In genomic region chr15:67049351-67050044, GRCh38 we compare ENCODE assay signal across 12 cellular contexts. TPM values are rescaled to one million over a fixed set of nuclear protein-coding genes. Genes with fewer than 3 reads are reported as not detected.
A peak's percentile ranks its signal among the peaks of the same experiment; 100 is the strongest.
DNase-seq lines count a peak whose midpoint lies in the region; FAIRE-seq and TF ChIP-seq lines count a peak whose summit lies in the region.
"Had no signal": no experiment of that assay in that cellular context is flagged by ENCODE, and none has a peak within 500 bp of the region (broad histone marks: within the 10 kb centered on the region; RNA-seq: fewer than 3 reads in every experiment).

No MANE protein-coding gene starts in this region.

- peaks cover under 1% of the 10 kb centered on the region for H3K27me3 Mint-ChIP-seq in T-helper 2 cell treated with Interferon-gamma antibody and Interleukin-4, amounts not matched to agents 5 μg/mL and 100 μg/mL, for 36 hours (ENCODE audit: low read depth)

- no peak for TF ChIP-seq CTCF in choroid plexus epithelial cell (conservative IDR thresholded peaks at IDR 0.05; ENCODE audit: low read depth, low read length)

- H3K27ac ChIP-seq in mesodermal cell (ENCODE audit: low read depth, low read length, severe bottlenecking): peak overlapping the region; percentile 95
- H3K27ac ChIP-seq: parathyroid adenoma had no signal

- no peaks in the 10 kb centered on the region for H3K27me3 ChIP-seq in HAP-1 (ENCODE audit: low read depth)

- H3K27ac Mint-ChIP-seq in T-helper 2 cell treated with Interferon-gamma antibody and Interleukin-4, amounts not matched to agents 5 μg/mL and 100 μg/mL, for 36 hours: peak overlapping the region; percentile 4

- 72 to 92% methylated on average over 2 to 3 of the region's 6 CpGs for WGBS in mesodermal cell (ENCODE audit: insufficient coverage in 2 of 2), 2 experiments

- no peak for DNase-seq in T-helper 2 cell treated with Interferon-gamma antibody and Interleukin-4, amounts not matched to agents 5 μg/mL and 100 μg/mL, for 36 hours (ENCODE audit: low spot score)
- DNase-seq in T-helper 2 cell (no peak), choroid plexus epithelial cell (ENCODE audit: low read depth) (peak; percentile 85), urothelium cell line (ENCODE audit: low spot score) (peak; percentile 81), GM19239 (ENCODE audit: insufficient read length, low spot score) (no peak), HAP-1 (ENCODE audit: low spot score in 2 of 2) (no peak), NCI-H524 treated with DMSO at 0.1 percent for 48 hours (lab: John Stamatoyannopoulos, UW) (no peak)
- DNase-seq: anterior cingulate cortex, T-helper 9 cell had no signal

- H3K4me1 ChIP-seq in mesodermal cell (ENCODE audit: control insufficient read depth, insufficient read depth, low read length, poor library complexity, severe bottlenecking) (peaks cover 43% of the 10 kb centered on the region), HAP-1 (no peaks in the 10 kb centered on the region)

- H3K4me3 ChIP-seq in choroid plexus epithelial cell (ENCODE audit: low read depth, low read length) (no peak overlapping the region), mesodermal cell (ENCODE audit: extremely low read depth, insufficient read depth, low read length, poor library complexity, severe bottlenecking) (no peak overlapping the region), HAP-1 (no peak overlapping the region)
- H3K4me3 ChIP-seq: K562 had no signal

- H3K4me3 Mint-ChIP-seq in T-helper 2 cell treated with Interferon-gamma antibody and Interleukin-4, amounts not matched to agents 5 μg/mL and 100 μg/mL, for 36 hours: no peak overlapping the region

- no peaks in the 10 kb centered on the region for H3K9me3 Mint-ChIP-seq in T-helper 2 cell treated with Interferon-gamma antibody and Interleukin-4, amounts not matched to agents 5 μg/mL and 100 μg/mL, for 36 hours

- no peaks in the 10 kb centered on the region for H3K36me3 Mint-ChIP-seq in T-helper 2 cell treated with Interferon-gamma antibody and Interleukin-4, amounts not matched to agents 5 μg/mL and 100 μg/mL, for 36 hours (ENCODE audit: low read depth)

- H3K9me3 ChIP-seq in mesodermal cell (ENCODE audit: control insufficient read depth, low read length): no peaks in the 10 kb centered on the region
- no peaks in the 10 kb centered on the region for H3K9me3 ChIP-seq in HAP-1

- in situ Hi-C loops in HAP-1 (cut with MboI; ENCODE audit: low sequenced_read_pairs): no loop called here

- FAIRE-seq in urothelium cell line (lab: Jason Lieb, UNC): no peak
- no peak for FAIRE-seq in GM19239 (lab: Jason Lieb, UNC)

- H3K4me1 Mint-ChIP-seq in T-helper 2 cell treated with Interferon-gamma antibody and Interleukin-4, amounts not matched to agents 5 μg/mL and 100 μg/mL, for 36 hours (ENCODE audit: low read depth): peaks cover 15% of the 10 kb centered on the region

- no peaks in the 10 kb centered on the region for H3K36me3 ChIP-seq in mesodermal cell (ENCODE audit: control insufficient read depth, insufficient read depth, low read length)
- no peaks in the 10 kb centered on the region for H3K36me3 ChIP-seq in HAP-1 (replicated peaks)

RNA-seq across cellular contexts. Expression of gene SMAD3, which starts 15.9 kb away (rescaled TPM):
- polyA plus RNA-seq in mesodermal cell (2013, experiment 1 of 2): 38.8 TPM
- polyA plus RNA-seq in mesodermal cell (2013, experiment 2 of 2): 36.1 TPM

Comparison
In these comparisons a context has a peak if more than half of its experiments do, and no peak if none do; other contexts are left out.
1. DNase-seq: peak in choroid plexus epithelial cell (single experiment) and urothelium cell line (single experiment); none in T-helper 2 cell treated with Interferon-gamma antibody and Interleukin-4, amounts not matched to agents 5 μg/mL and 100 μg/mL, for 36 hours (single experiment), T-helper 2 cell (0 of 5), GM19239 (single experiment), HAP-1 (0 of 2) and NCI-H524 treated with DMSO at 0.1 percent for 48 hours (single experiment).